Comparison of ENCODE assay signal across 14 cellular contexts in the genomic region with DNA sequence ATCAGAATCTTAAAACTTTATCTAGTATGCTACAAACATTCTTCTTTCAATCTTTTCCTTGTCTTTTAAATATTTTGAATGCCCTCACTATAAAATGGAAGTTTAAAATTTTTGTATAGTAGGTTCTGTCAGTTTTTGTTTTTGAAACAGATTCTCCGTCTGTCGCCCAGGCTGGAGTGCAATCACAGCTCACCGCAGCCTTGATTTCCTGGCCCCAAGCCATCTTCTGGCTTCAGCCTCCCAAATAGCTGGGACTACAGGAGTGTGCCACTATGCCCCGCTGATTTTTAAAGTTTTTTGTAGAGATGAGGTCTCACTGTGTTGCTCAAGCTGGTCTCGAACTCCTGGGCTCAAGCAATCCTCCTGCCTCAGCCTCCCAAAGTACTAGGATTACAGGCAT.
"Had no signal": no experiment of that assay in that cellular context is flagged by ENCODE, and none has a peak within 500 bp of the region (broad histone marks: within the 10 kb centered on the region; RNA-seq: fewer than 3 reads in every experiment).

No MANE protein-coding gene starts in this region.

- H3K27me3 Mint-ChIP-seq: activated CD4-positive, alpha-beta memory T cell treated with anti-CD3 and anti-CD28 coated beads for 36 hours; activated naive CD8-positive, alpha-beta T cell treated with anti-CD3 and anti-CD28 coated beads for 36 hours; stimulated activated naive CD8-positive, alpha-beta T cell treated with anti-CD3 and anti-CD28 coated beads, Interleukin-15, amount 100 ng/mL, for 72 hours had no signal

- H3K4me3 Mint-ChIP-seq: activated CD4-positive, alpha-beta memory T cell treated with anti-CD3 and anti-CD28 coated beads for 36 hours; activated naive CD8-positive, alpha-beta T cell treated with anti-CD3 and anti-CD28 coated beads for 36 hours; stimulated activated naive CD8-positive, alpha-beta T cell treated with anti-CD3 and anti-CD28 coated beads, Interleukin-15, amount 100 ng/mL, for 72 hours; T-helper 2 cell treated with Interferon-gamma antibody and Interleukin-4, amounts not matched to agents 5 μg/mL and 100 μg/mL, for 36 hours had no signal

- H3K4me3 ChIP-seq: body of pancreas, coronary artery, suprapubic skin, vagina had no signal

- H3K27ac ChIP-seq: body of pancreas, coronary artery, suprapubic skin, vagina had no signal

- ATAC-seq: body of pancreas; stimulated activated naive CD8-positive, alpha-beta T cell treated with anti-CD3 and anti-CD28 coated beads, Interleukin-15, amount 100 ng/mL, for 72 hours had no signal

- H3K9me3 Mint-ChIP-seq: activated CD4-positive, alpha-beta memory T cell treated with anti-CD3 and anti-CD28 coated beads for 36 hours; activated naive CD8-positive, alpha-beta T cell treated with anti-CD3 and anti-CD28 coated beads for 36 hours; stimulated activated naive CD8-positive, alpha-beta T cell treated with anti-CD3 and anti-CD28 coated beads, Interleukin-15, amount 100 ng/mL, for 72 hours; T-helper 2 cell treated with Interferon-gamma antibody and Interleukin-4, amounts not matched to agents 5 μg/mL and 100 μg/mL, for 36 hours had no signal

- DNase-seq: activated CD4-positive, alpha-beta memory T cell treated with anti-CD3 and anti-CD28 coated beads for 36 hours; activated effector memory CD4-positive, alpha-beta T cell treated with anti-CD3 and anti-CD28 coated beads, Interleukin-2, amount 50 U/mL, for 16 hours; activated naive CD8-positive, alpha-beta T cell treated with anti-CD3 and anti-CD28 coated beads for 36 hours; amygdala; central memory CD4-positive, alpha-beta T cell; mammary epithelial cell; occipital lobe; stimulated activated naive CD8-positive, alpha-beta T cell treated with anti-CD3 and anti-CD28 coated beads, Interleukin-15, amount 100 ng/mL, for 72 hours; SW 1271 had no signal

- H3K27ac Mint-ChIP-seq: activated CD4-positive, alpha-beta memory T cell treated with anti-CD3 and anti-CD28 coated beads for 36 hours; T-helper 2 cell treated with Interferon-gamma antibody and Interleukin-4, amounts not matched to agents 5 μg/mL and 100 μg/mL, for 36 hours had no signal

- H3K9me3 ChIP-seq: body of pancreas, suprapubic skin, vagina had no signal

- H3K27me3 ChIP-seq: body of pancreas, suprapubic skin, vagina had no signal

- H3K4me1 ChIP-seq: body of pancreas, suprapubic skin, vagina had no signal
